Comparison of ENCODE assay signal across 8 cellular contexts in the genomic region with DNA sequence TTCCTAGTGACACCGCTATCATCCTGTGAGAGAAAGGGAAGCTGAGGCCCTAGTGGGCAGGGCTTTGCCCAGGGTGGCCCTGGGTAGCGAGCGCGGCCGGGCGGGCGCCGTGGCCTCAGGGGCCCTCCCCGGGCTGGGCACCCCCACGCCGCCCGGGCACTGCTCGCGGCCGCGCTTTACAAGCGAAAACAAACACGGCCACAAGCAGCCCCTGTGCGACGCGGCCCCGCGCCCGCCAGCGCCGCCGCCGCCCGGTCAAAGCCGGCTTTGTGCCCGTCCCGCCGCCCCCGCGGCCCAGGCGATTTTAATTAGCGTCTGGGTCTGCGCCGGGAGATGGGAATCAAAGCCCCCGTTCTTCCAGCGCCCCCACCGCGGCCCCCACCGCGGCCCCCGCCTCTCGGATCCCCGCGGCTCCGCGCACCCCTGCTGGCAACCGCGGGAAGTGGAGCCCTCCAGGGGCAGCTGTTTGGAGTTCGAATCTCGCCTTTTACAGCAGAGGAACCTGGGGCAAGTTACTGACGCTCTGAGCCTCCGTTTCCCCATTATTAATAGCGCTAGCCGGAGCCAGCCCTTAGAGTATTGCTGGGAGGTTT.
DNase-seq lines count a peak whose midpoint lies in the region; ATAC-seq and TF ChIP-seq lines count a peak whose summit lies in the region.

No MANE protein-coding gene starts in this region.

- TF ChIP-seq CTCF in RWPE1 (conservative IDR thresholded peaks at IDR 0.05; ENCODE audit: low read depth) (peak; percentile 32), nephron progenitor cell (IDR thresholded peaks at IDR 0.05) (peak; percentile 39)

- H3K27ac Mint-ChIP-seq in nephron progenitor cell: no peak overlapping the region

- DNase-seq in AG08396 (ENCODE audit: low spot score) (peak; percentile 52), RWPE1 (ENCODE audit: low spot score) (no peak), germinal center (ENCODE audit: low spot score) (peak; percentile 27), nephron progenitor cell (peak; percentile 54), NCI-H446 treated with DMSO at 0.1 percent for 48 hours (lab: John Stamatoyannopoulos, UW) (no peak), DMS 273 treated with DMSO at 0.1 percent for 48 hours (lab: John Stamatoyannopoulos, UW) (no peak)

- H3K27me3 Mint-ChIP-seq in nephron progenitor cell (ENCODE audit: low read depth, poor library complexity): peaks cover 23% of the 10 kb centered on the region

- no peaks in the 10 kb centered on the region for H3K9me3 Mint-ChIP-seq in nephron progenitor cell

- H3K27ac ChIP-seq in RWPE1: no peak overlapping the region

- no peaks in the 10 kb centered on the region for H3K4me1 Mint-ChIP-seq in nephron progenitor cell

- H3K36me3 Mint-ChIP-seq in nephron progenitor cell (ENCODE audit: low read depth): no peaks in the 10 kb centered on the region

- CTCF ChIA-PET in RWPE1 (lab: Yijun Ruan, JAX): interaction anchor here (0.6 to 1.4 kb wide), 4 partner anchors 19 to 565 kb away, joined by 3 to 9 read pairs (median 4); no protein-coding TSS in a partner anchor

- ATAC-seq in HG02973 (IDR thresholded peaks at IDR 0.05; ENCODE audit: unreplicated experiment) (no peak), GM18873 (IDR thresholded peaks at IDR 0.05; ENCODE audit: low FRiP score, unreplicated experiment) (no peak)

- POLR2A ChIA-PET in RWPE1 (lab: Yijun Ruan, JAX; ENCODE audit: low non-redundant PET): no interaction called here

- H3K4me3 Mint-ChIP-seq in nephron progenitor cell: peak overlapping the region; percentile 64

Comparison
In these comparisons a context has a peak if more than half of its experiments do, and no peak if none do; other contexts are left out.
1. DNase-seq: peak in AG08396 (single experiment), germinal center (single experiment) and nephron progenitor cell (single experiment); none in RWPE1 (single experiment), NCI-H446 treated with DMSO at 0.1 percent for 48 hours (single experiment) and DMS 273 treated with DMSO at 0.1 percent for 48 hours (single experiment).